Comparison of ENCODE assay signal across 16 cellular contexts in the genomic region with DNA sequence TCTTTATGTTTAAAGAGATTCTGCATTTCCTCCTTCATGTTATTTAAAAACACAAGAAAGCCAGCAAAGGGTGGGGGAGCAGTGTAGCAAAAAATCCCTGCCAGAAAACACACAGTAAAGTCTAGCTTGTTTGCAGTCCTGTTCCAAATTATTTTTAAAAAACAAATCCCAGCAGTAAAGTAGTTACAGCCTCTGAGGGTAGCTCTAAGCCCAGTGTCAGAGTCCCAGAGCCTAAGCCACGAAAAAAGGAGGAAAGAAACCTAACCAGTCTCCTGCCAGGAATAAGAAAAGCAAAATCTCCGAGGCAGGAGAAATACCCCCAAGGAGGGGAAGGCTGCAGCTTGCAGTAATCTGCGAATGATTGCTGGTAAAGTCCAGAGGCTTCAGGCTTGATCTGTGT.
DNase-seq lines count a peak whose midpoint lies in the region; ATAC-seq and TF ChIP-seq lines count a peak whose summit lies in the region.
"Had no signal": no experiment of that assay in that cellular context is flagged by ENCODE, and none has a peak within 500 bp of the region (broad histone marks: within the 10 kb centered on the region; RNA-seq: fewer than 3 reads in every experiment).

No MANE protein-coding gene starts in this region.

- H3K27me3 ChIP-seq in GM23338 (ENCODE audit: insufficient read depth), result no peaks in the 10 kb centered on the region
- H3K27me3 ChIP-seq in iPS-20b (ENCODE audit: insufficient read depth, low read length), result peaks cover 9% of the 10 kb centered on the region; the same call in 1 of the 2 replicates

- CTCF ChIA-PET in activated CD4-positive, alpha-beta memory T cell treated with anti-CD3 and anti-CD28 coated beads, Interleukin-2, amount 10 ng/mL, durations not matched to agents 7 days and 5 days (lab: Charles Lee), result no interaction called here
- CTCF ChIA-PET in OCI-LY7 (lab: Charles Lee; ENCODE audit: unreplicated experiment), result no interaction called here

- intact Hi-C loops in sciatic nerve (cut with DNase I), result no loop called here
- intact Hi-C loops in OCI-LY7 (cut with micrococcal nuclease; ENCODE audit: unreplicated experiment), result no loop called here

- no TSS peak for BruUV-seq in OCI-LY7 (replicated peaks; lab: Mats Ljungman, UMichigan)

- TF ChIP-seq CTCF in GM23338 (conservative IDR thresholded peaks at IDR 0.05; ENCODE audit: low read depth in 2 of 2), result no peak
- no peak for TF ChIP-seq CTCF in coronary artery (IDR thresholded peaks at IDR 0.05)
- no peak for TF ChIP-seq CTCF in OCI-LY7 (conservative IDR thresholded peaks at IDR 0.05; ENCODE audit: low read length)

- H3K27ac Mint-ChIP-seq in GM23338, result peak overlapping the region; percentile 49
- no peak overlapping the region for H3K27ac Mint-ChIP-seq in activated CD4-positive, alpha-beta memory T cell treated with anti-CD3 and anti-CD28 coated beads, Interleukin-2, amount 10 ng/mL, durations not matched to agents 7 days and 5 days
- H3K27ac Mint-ChIP-seq: memory B cell had no signal

- no peaks in the 10 kb centered on the region; the same call in 2 of the 3 replicates for H3K36me3 Mint-ChIP-seq in GM23338 (ENCODE audit: low read depth)
- no peaks in the 10 kb centered on the region for H3K36me3 Mint-ChIP-seq in activated CD4-positive, alpha-beta memory T cell treated with anti-CD3 and anti-CD28 coated beads, Interleukin-2, amount 10 ng/mL, durations not matched to agents 7 days and 5 days (ENCODE audit: low read depth)
- H3K36me3 Mint-ChIP-seq: memory B cell had no signal

- peaks cover 11% of the 10 kb centered on the region for H3K27me3 Mint-ChIP-seq in GM23338 (ENCODE audit: insufficient read depth, low read depth, poor library complexity)
- peaks cover 9% of the 10 kb centered on the region for H3K27me3 Mint-ChIP-seq in activated CD4-positive, alpha-beta memory T cell treated with anti-CD3 and anti-CD28 coated beads, Interleukin-2, amount 10 ng/mL, durations not matched to agents 7 days and 5 days

- H3K4me2 ChIP-seq in GM23338 (peak overlapping the region; percentile 65), OCI-LY7 (ENCODE audit: low read length) (no peak overlapping the region)

- H3K4me1 Mint-ChIP-seq in GM23338, result peaks cover 39% of the 10 kb centered on the region
- H3K4me1 Mint-ChIP-seq in activated CD4-positive, alpha-beta memory T cell treated with anti-CD3 and anti-CD28 coated beads, Interleukin-2, amount 10 ng/mL, durations not matched to agents 7 days and 5 days, result no peaks in the 10 kb centered on the region
- H3K4me1 Mint-ChIP-seq: memory B cell had no signal

- POLR2A ChIA-PET in activated CD4-positive, alpha-beta memory T cell treated with anti-CD3 and anti-CD28 coated beads, Interleukin-2, amount 10 ng/mL, durations not matched to agents 7 days and 5 days (lab: Charles Lee), result no interaction called here
- POLR2A ChIA-PET in OCI-LY7 (lab: Charles Lee), result interaction anchor here (0.9 kb wide), 1 partner anchor 159 kb away, joined by 4 read pairs; no protein-coding TSS in a partner anchor

- H3K4me1 ChIP-seq in GM23338 (ENCODE audit: insufficient read depth) (peaks cover 27% of the 10 kb centered on the region), iPS-20b (ENCODE audit: insufficient read depth, low read length) (peaks cover 41% of the 10 kb centered on the region), OCI-LY7 (ENCODE audit: insufficient read depth, low read length, poor library complexity, severe bottlenecking) (no peaks in the 10 kb centered on the region)

- H3K27ac ChIP-seq in GM23338 (ENCODE audit: low read depth) (peak overlapping the region; percentile 83), coronary artery (peak overlapping the region; percentile 89), iPS-20b (ENCODE audit: low read length) (peak overlapping the region; percentile 12), OCI-LY7 (ENCODE audit: low read depth, low read length, poor library complexity, severe bottlenecking) (no peak overlapping the region)

- H3K9me2 ChIP-seq in GM23338 (ENCODE audit: insufficient read depth) (no peaks in the 10 kb centered on the region), OCI-LY7 (ENCODE audit: insufficient read depth, low read length) (no peaks in the 10 kb centered on the region)

- H4K20me1 ChIP-seq in GM23338 (replicated peaks; ENCODE audit: insufficient read depth) (no peaks in the 10 kb centered on the region), OCI-LY7 (ENCODE audit: insufficient read depth, low read length) (no peaks in the 10 kb centered on the region)

- peaks cover 4% of the 10 kb centered on the region; the same call in 2 of the 3 replicates for H3K9me3 Mint-ChIP-seq in GM23338
- no peaks in the 10 kb centered on the region for H3K9me3 Mint-ChIP-seq in activated CD4-positive, alpha-beta memory T cell treated with anti-CD3 and anti-CD28 coated beads, Interleukin-2, amount 10 ng/mL, durations not matched to agents 7 days and 5 days
- H3K9me3 Mint-ChIP-seq: memory B cell had no signal

- no peak for DNase-seq in GM23338 (ENCODE audit: low spot score)
- DNase-seq in coronary artery (ENCODE audit: low spot score), result no peak
- DNase-seq in sciatic nerve (ENCODE audit: low spot score), result no peak
- DNase-seq in activated CD4-positive, alpha-beta memory T cell treated with anti-CD3 and anti-CD28 coated beads, Interleukin-2, amount 10 ng/mL, durations not matched to agents 7 days and 5 days, result no peak
- no peak for DNase-seq in OCI-LY7 (ENCODE audit: low spot score)
- DNase-seq in DMS 273 treated with DMSO at 0.1 percent for 48 hours (lab: John Stamatoyannopoulos, UW), result no peak
- no peak for DNase-seq in NCI-H187 (lab: John Stamatoyannopoulos, UW)
- DNase-seq: activated CD4-positive, alpha-beta T cell treated with anti-CD3 and anti-CD28 coated beads, Interleukin-2, amount 50 U/mL, for 1 hour; activated naive CD4-positive, alpha-beta T cell treated with anti-CD3 and anti-CD28 coated beads, Interleukin-2, amount 50 U/mL, for 16 hours; GDM1; NCI-H1092 treated with DMSO at 0.1 percent for 48 hours; NCI-H69; stimulated activated CD4-positive, alpha-beta T cell treated with anti-CD3 and anti-CD28 coated beads, Interleukin-2, amount 100 ng/mL, for 24 hours had no signal

- H3K79me2 ChIP-seq in GM23338 (replicated peaks; ENCODE audit: insufficient read depth) (no peaks in the 10 kb centered on the region), OCI-LY7 (ENCODE audit: insufficient read depth, low read depth, low read length) (no peaks in the 10 kb centered on the region)

- ATAC-seq in GM23338 (peak; percentile 31), sciatic nerve (peak; percentile 59)
- ATAC-seq: esophagus mucosa had no signal

- H3K4me3 ChIP-seq in GM23338 (peak overlapping the region; percentile 25), coronary artery (peak overlapping the region; percentile 53), iPS-20b (ENCODE audit: low read length) (peak overlapping the region; percentile 39; the same call in 1 of the 2 replicates), OCI-LY7 (ENCODE audit: low read depth, low read length, poor library complexity, severe bottlenecking) (no peak overlapping the region)

- H3K36me3 ChIP-seq in GM23338 (ENCODE audit: insufficient read depth) (no peaks in the 10 kb centered on the region), iPS-20b (ENCODE audit: insufficient read depth, low read depth, low read length) (no peaks in the 10 kb centered on the region), OCI-LY7 (ENCODE audit: insufficient read depth, low read length) (no peaks in the 10 kb centered on the region)

- peak overlapping the region; percentile 57 for H3K4me3 Mint-ChIP-seq in GM23338
- H3K4me3 Mint-ChIP-seq in activated CD4-positive, alpha-beta memory T cell treated with anti-CD3 and anti-CD28 coated beads, Interleukin-2, amount 10 ng/mL, durations not matched to agents 7 days and 5 days, result no peak overlapping the region
- H3K4me3 Mint-ChIP-seq: memory B cell had no signal

- no peaks in the 10 kb centered on the region for H3K9me3 ChIP-seq in iPS-20b (ENCODE audit: insufficient read depth, low read depth, low read length)
- H3K9me3 ChIP-seq in OCI-LY7 (ENCODE audit: low read length), result no peaks in the 10 kb centered on the region

- no peaks in the 10 kb centered on the region for H3F3A ChIP-seq in GM23338 (replicated peaks; ENCODE audit: low read depth)

- peak overlapping the region; percentile 70; the same call in 1 of the 2 replicates for H3K9ac ChIP-seq in iPS-20b (ENCODE audit: low read depth, low read length)

- H2AFZ ChIP-seq in GM23338 (peak overlapping the region; percentile 94), OCI-LY7 (ENCODE audit: low read length) (no peak overlapping the region)

TF ChIP-seq in GM23338, 12 proteins besides CTCF, POLR2A, EP300 and RAD21 (continues in another document):
- TF ChIP-seq STAT1 (IDR thresholded peaks at IDR 0.05; ENCODE audit: unreplicated experiment) (no peak), POLR2AphosphoS5 (IDR thresholded peaks at IDR 0.05; ENCODE audit: low read depth) (no peak), ZNF331 (CRISPR knock-in tag; IDR thresholded peaks at IDR 0.05; ENCODE audit: low read depth) (no peak), EZH2phosphoT487 (IDR thresholded peaks at IDR 0.05; ENCODE audit: unreplicated experiment) (no peak)
- TF ChIP-seq, protein P1, sequence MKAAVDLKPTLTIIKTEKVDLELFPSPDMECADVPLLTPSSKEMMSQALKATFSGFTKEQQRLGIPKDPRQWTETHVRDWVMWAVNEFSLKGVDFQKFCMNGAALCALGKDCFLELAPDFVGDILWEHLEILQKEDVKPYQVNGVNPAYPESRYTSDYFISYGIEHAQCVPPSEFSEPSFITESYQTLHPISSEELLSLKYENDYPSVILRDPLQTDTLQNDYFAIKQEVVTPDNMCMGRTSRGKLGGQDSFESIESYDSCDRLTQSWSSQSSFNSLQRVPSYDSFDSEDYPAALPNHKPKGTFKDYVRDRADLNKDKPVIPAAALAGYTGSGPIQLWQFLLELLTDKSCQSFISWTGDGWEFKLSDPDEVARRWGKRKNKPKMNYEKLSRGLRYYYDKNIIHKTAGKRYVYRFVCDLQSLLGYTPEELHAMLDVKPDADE (IDR thresholded peaks at IDR 0.05), result no peak
